10 cellular contexts compared by ENCODE assay signal in the genomic region with DNA sequence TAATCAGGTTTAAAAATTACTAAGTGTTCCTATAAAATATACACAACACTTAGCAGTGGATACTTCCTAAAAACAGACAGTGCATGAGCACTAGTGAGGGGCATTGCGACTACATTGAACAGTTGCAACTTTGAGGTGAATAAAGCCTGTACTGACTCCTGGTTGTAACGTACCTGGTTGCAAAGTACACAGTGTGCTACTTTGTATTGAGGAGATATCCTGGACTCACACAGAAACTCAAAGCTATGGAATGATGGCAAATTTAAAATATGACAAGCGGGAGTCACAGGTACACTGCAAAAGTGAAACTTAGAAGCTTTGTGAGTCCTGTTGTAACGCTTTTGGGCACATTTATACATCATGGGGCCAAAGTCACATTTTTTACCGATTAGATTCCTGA. TPM values are rescaled to one million over a fixed set of nuclear protein-coding genes. Genes with fewer than 3 reads are reported as not detected.
A peak's percentile ranks its signal among the peaks of the same experiment; 100 is the strongest.
DNase-seq lines count a peak whose midpoint lies in the region; ATAC-seq and TF ChIP-seq lines count a peak whose summit lies in the region.
"Had no signal": no experiment of that assay in that cellular context is flagged by ENCODE, and none has a peak within 500 bp of the region (broad histone marks: within the 10 kb centered on the region; RNA-seq: fewer than 3 reads in every experiment).

No MANE protein-coding gene starts in this region.

- no peak overlapping the region for H3K9ac ChIP-seq in mesendoderm (ENCODE audit: low read length)

- H3K9me3 ChIP-seq in heart right ventricle (no peaks in the 10 kb centered on the region), lower lobe of right lung (no peaks in the 10 kb centered on the region), transverse colon (no peaks in the 10 kb centered on the region), testis (no peaks in the 10 kb centered on the region)
- H3K9me3 ChIP-seq: gastrocnemius medialis had no signal

- no peak overlapping the region for H3K27ac Mint-ChIP-seq in activated T-helper 17 cell treated with anti-CD3 and anti-CD28 coated beads, Interleukin-2, amount 50 U/mL, for 72 hours

- H3K4me1 ChIP-seq in heart right ventricle (peaks cover 0 to 14% (median 7%) of the 10 kb centered on the region in 9 donors), lower lobe of right lung (peaks cover 6% of the 10 kb centered on the region), transverse colon (peaks cover 0 to 4% (median 0%) of the 10 kb centered on the region in 4 donors), mesendoderm (ENCODE audit: control insufficient read depth, low read depth, low read length) (no peaks in the 10 kb centered on the region), testis (no peaks in the 10 kb centered on the region)

- no peak overlapping the region for H3K4ac ChIP-seq in mesendoderm (ENCODE audit: low read depth, low read length)

- H4K5ac ChIP-seq in mesendoderm (ENCODE audit: low read length): no peak overlapping the region

- TF ChIP-seq CTCF in heart right ventricle (IDR thresholded peaks at IDR 0.05) (no peak), lower lobe of right lung (IDR thresholded peaks at IDR 0.05) (no peak), transverse colon (IDR thresholded peaks at IDR 0.05) (no peak), testis (IDR thresholded peaks at IDR 0.05) (no peak)

- H3K56ac ChIP-seq in mesendoderm (ENCODE audit: low read length): no peak overlapping the region

- in situ Hi-C loops in transverse colon (cut with MboI; ENCODE audit: low pct_ligation_motif_present in 1 of 4, low pct_unique_long_range_greater_than_20kb in 1 of 4, low sequenced_read_pairs in 3 of 4): no loop called here

- H2BK5ac ChIP-seq in mesendoderm (ENCODE audit: low read length): no peak overlapping the region

- H3K9me3 Mint-ChIP-seq in activated T-helper 17 cell treated with anti-CD3 and anti-CD28 coated beads, Interleukin-2, amount 50 U/mL, for 72 hours: no peaks in the 10 kb centered on the region

- 80 to 87% methylated on average over 5 of the region's 5 CpGs for WGBS in heart right ventricle, 2 donors
- WGBS in transverse colon (ENCODE audit: low coverage in 1 of 2), 2 donors: 38 to 41% methylated on average over 4 to 5 of the region's 5 CpGs
- no CpG with 5 or more reads among the region's 5 CpGs for WGBS in mesendoderm (ENCODE audit: extremely low coverage, insufficient coverage, low lambda C conversion rate)
- WGBS in testis, 2 donors: 39 to 43% methylated on average over 5 of the region's 5 CpGs

- DNase-seq in heart right ventricle (no peak), Right ventricle myocardium superior (no peak), lower lobe of right lung (no peak), transverse colon (no peak), mesendoderm (no peak), testis (no peak)
- DNase-seq: NCI-H1105 had no signal

- H2BK15ac ChIP-seq in mesendoderm (replicated peaks; ENCODE audit: low read depth): no peak overlapping the region

- no peaks in the 10 kb centered on the region for H3K79me2 ChIP-seq in mesendoderm (ENCODE audit: control insufficient read depth, insufficient read depth, low read length)

- no peak for TF ChIP-seq EP300 in transverse colon (IDR thresholded peaks at IDR 0.05; ENCODE audit: low read depth)

- H3K4me3 Mint-ChIP-seq in activated T-helper 17 cell treated with anti-CD3 and anti-CD28 coated beads, Interleukin-2, amount 50 U/mL, for 72 hours: peak overlapping the region; percentile 92

- peak overlapping the region in 6 of 10 donors; percentile 87 to 96 (median 93) for H3K27ac ChIP-seq in heart right ventricle
- H3K27ac ChIP-seq in lower lobe of right lung: peak overlapping the region; percentile 91
- H3K27ac ChIP-seq in transverse colon: peak overlapping the region in 3 of 4 donors; percentile 87 to 99 (median 97)
- H3K27ac ChIP-seq in mesendoderm (ENCODE audit: low read depth, low read length): no peak overlapping the region
- H3K27ac ChIP-seq in testis: peak overlapping the region in 1 of 2 donors; percentile 91

- no peaks in the 10 kb centered on the region for H3K79me1 ChIP-seq in mesendoderm (ENCODE audit: low read length)

- no peak overlapping the region for H4K8ac ChIP-seq in mesendoderm (ENCODE audit: low read depth, low read length)

- TF ChIP-seq POLR2A in transverse colon (IDR thresholded peaks at IDR 0.05) (no peak), testis (IDR thresholded peaks at IDR 0.05) (no peak)

- no peak for ATAC-seq in heart right ventricle
- no peak for ATAC-seq in Right ventricle myocardium superior (ENCODE audit: poor library complexity)
- ATAC-seq in activated T-helper 17 cell treated with anti-CD3 and anti-CD28 coated beads, Interleukin-2, amount 50 U/mL, for 72 hours (replicated peaks): no peak
- no peak for ATAC-seq in lower lobe of right lung
- ATAC-seq in GM18909 (IDR thresholded peaks at IDR 0.05; ENCODE audit: poor library complexity, unreplicated experiment): no peak

- no peak overlapping the region for H2BK120ac ChIP-seq in mesendoderm (ENCODE audit: low read depth, low read length)

- no peak overlapping the region for H3K18ac ChIP-seq in mesendoderm (ENCODE audit: low read length)

- no peak overlapping the region for H2AK5ac ChIP-seq in mesendoderm (ENCODE audit: low read length)

- H3K4me2 ChIP-seq in mesendoderm (ENCODE audit: low read length): no peak overlapping the region

- H3K27me3 ChIP-seq in heart right ventricle (no peaks in the 10 kb centered on the region), lower lobe of right lung (ENCODE audit: low read depth) (no peaks in the 10 kb centered on the region), transverse colon (no peaks in the 10 kb centered on the region), mesendoderm (ENCODE audit: insufficient read depth, low read length, poor library complexity) (peaks cover 13% of the 10 kb centered on the region), testis (no peaks in the 10 kb centered on the region)

- H3K27me3 Mint-ChIP-seq in activated T-helper 17 cell treated with anti-CD3 and anti-CD28 coated beads, Interleukin-2, amount 50 U/mL, for 72 hours: no peaks in the 10 kb centered on the region

- H3K36me3 ChIP-seq in heart right ventricle (peaks cover 0 to 6% (median 0%) of the 10 kb centered on the region in 9 donors), lower lobe of right lung (no peaks in the 10 kb centered on the region), transverse colon (no peaks in the 10 kb centered on the region), mesendoderm (ENCODE audit: control insufficient read depth, insufficient read depth, low read length) (no peaks in the 10 kb centered on the region), testis (ENCODE audit: low read depth, missing control alignments) (no peaks in the 10 kb centered on the region)
- H3K36me3 ChIP-seq: gastrocnemius medialis had no signal

- intact Hi-C loops in heart right ventricle (cut with DNase I): loop anchor here in 4 of 10 donors (5.0 to 10.0 kb wide), 4 partner anchors 41 to 91 kb away; a partner anchor contains a TSS
- intact Hi-C loops in Right ventricle myocardium superior (cut with DNase I): no loop called here
- intact Hi-C loops in lower lobe of right lung (cut with DNase I): no loop called here
- intact Hi-C loops in transverse colon (cut with DNase I; ENCODE audit: low total_unique reads): loop anchor here (5.0 kb wide), 1 partner anchor 91 kb away; no protein-coding TSS in a partner anchor
- intact Hi-C loops in testis (cut with DNase I; ENCODE audit: low total_unique reads): no loop called here

- H3K4me3 ChIP-seq in heart right ventricle: peak overlapping the region in 8 of 10 donors; percentile 52 to 89 (median 78)
- peak overlapping the region; percentile 66 for H3K4me3 ChIP-seq in lower lobe of right lung
- peak overlapping the region in 1 of 4 donors; percentile 74 for H3K4me3 ChIP-seq in transverse colon
- H3K4me3 ChIP-seq in mesendoderm (ENCODE audit: low read length): no peak overlapping the region
- no peak overlapping the region for H3K4me3 ChIP-seq in testis

- peaks cover 10% of the 10 kb centered on the region for H3K36me3 Mint-ChIP-seq in activated T-helper 17 cell treated with anti-CD3 and anti-CD28 coated beads, Interleukin-2, amount 50 U/mL, for 72 hours (ENCODE audit: low read depth)

- peaks cover 5% of the 10 kb centered on the region for H3K4me1 Mint-ChIP-seq in activated T-helper 17 cell treated with anti-CD3 and anti-CD28 coated beads, Interleukin-2, amount 50 U/mL, for 72 hours

- no peak overlapping the region for H3K23ac ChIP-seq in mesendoderm (ENCODE audit: low read length)

RNA-seq across cellular contexts. Expression of a gene that starts 55.6 kb away (rescaled TPM):
- total RNA-seq in heart right ventricle (1,000 to 10,000 TPM in 1 of 10 donors, 100 to 1,000 TPM in 9; 218 to 1,594 (median 276) TPM), Right ventricle myocardium superior (222 TPM), lower lobe of right lung (1,064 TPM), transverse colon (1,000 to 10,000 TPM in 3 of 4 donors, 100 to 1,000 TPM in 1; 733 to 1,932 (median 1,470) TPM), testis (100 to 1,000 TPM; 282 to 504 TPM)
- polyA plus RNA-seq in heart right ventricle (1,000 to 10,000 TPM in 1 of 2 donors, 100 to 1,000 TPM in 1; 450 to 1,261 TPM), testis (ENCODE audit: insufficient read depth, low read depth, low replicate concordance) (586 TPM)
- total RNA-seq in activated T-helper 17 cell treated with anti-CD3 and anti-CD28 coated beads, Interleukin-2, amount 50 U/mL, for 72 hours: 1,000 to 10,000 TPM; 1,094 to 1,926 TPM
- 258 TPM for polyA plus RNA-seq in mesendoderm (2013, experiment 1 of 2)
- polyA plus RNA-seq in mesendoderm (2013, experiment 2 of 2): 262 TPM

RNA-seq across cellular contexts. Expression of a gene that starts 59.1 kb away (rescaled TPM):
- total RNA-seq in heart right ventricle (under 1 TPM in 3 of 10 donors, not detected in 7; 0.45 to 0.77 (median 0.65) TPM), Right ventricle myocardium superior (not detected), lower lobe of right lung (1.8 TPM), transverse colon (not detected), testis (1 to 10 TPM; 1.2 to 4.4 TPM)
- polyA plus RNA-seq in heart right ventricle (under 1 TPM in 1 of 2 donors, not detected in 1; 0.13 TPM), testis (ENCODE audit: insufficient read depth, low read depth, low replicate concordance) (7.4 TPM)
- total RNA-seq in activated T-helper 17 cell treated with anti-CD3 and anti-CD28 coated beads, Interleukin-2, amount 50 U/mL, for 72 hours: 1 to 10 TPM in 1 of 2 donors, not detected in 1; 2.5 TPM
- polyA plus RNA-seq in mesendoderm (2013, experiment 1 of 2): 0.81 TPM
- polyA plus RNA-seq in mesendoderm (2013, experiment 2 of 2): 0.98 TPM
- total RNA-seq: gastrocnemius medialis had no signal

Comparison
In these comparisons a context has a peak if more than half of its experiments do, and no peak if none do; other contexts are left out.
1. H3K4me3 ChIP-seq: peak in heart right ventricle (8 of 10) and lower lobe of right lung (single experiment); none in mesendoderm (single experiment) and testis (0 of 2).